In genomic region chr19:19457691-19458090, GRCh38 we compare ENCODE assay signal across 2 cellular contexts.
TF ChIP-seq lines count a peak whose summit lies in the region.

No MANE protein-coding gene starts in this region.

TF ChIP-seq in HepG2, 621 proteins besides CTCF, POLR2A, EP300 and RAD21:
- no peak for TF ChIP-seq HOMEZ (CRISPR knock-in tag; IDR thresholded peaks at IDR 0.05; ENCODE audit: low read depth)
- TF ChIP-seq CEBPB (IDR thresholded peaks at IDR 0.05; ENCODE audit: borderline replicate concordance, low read depth, low read length), result no peak
- TF ChIP-seq SETDB1 (CRISPR knock-in tag; IDR thresholded peaks at IDR 0.05; ENCODE audit: borderline replicate concordance), result no peak
- TF ChIP-seq, protein P1, sequence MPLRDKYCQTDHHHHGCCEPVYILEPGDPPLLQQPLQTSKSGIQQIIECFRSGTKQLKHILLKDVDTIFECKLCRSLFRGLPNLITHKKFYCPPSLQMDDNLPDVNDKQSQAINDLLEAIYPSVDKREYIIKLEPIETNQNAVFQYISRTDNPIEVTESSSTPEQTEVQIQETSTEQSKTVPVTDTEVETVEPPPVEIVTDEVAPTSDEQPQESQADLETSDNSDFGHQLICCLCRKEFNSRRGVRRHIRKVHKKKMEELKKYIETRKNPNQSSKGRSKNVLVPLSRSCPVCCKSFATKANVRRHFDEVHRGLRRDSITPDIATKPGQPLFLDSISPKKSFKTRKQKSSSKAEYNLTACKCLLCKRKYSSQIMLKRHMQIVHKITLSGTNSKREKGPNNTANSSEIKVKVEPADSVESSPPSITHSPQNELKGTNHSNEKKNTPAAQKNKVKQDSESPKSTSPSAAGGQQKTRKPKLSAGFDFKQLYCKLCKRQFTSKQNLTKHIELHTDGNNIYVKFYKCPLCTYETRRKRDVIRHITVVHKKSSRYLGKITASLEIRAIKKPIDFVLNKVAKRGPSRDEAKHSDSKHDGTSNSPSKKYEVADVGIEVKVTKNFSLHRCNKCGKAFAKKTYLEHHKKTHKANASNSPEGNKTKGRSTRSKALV (CRISPR knock-in tag; IDR thresholded peaks at IDR 0.05), result no peak
- no peak for TF ChIP-seq RBM39 (IDR thresholded peaks at IDR 0.05; ENCODE audit: low read depth, low read length, poor library complexity, severe bottlenecking)
- no peak for TF ChIP-seq ZFX (CRISPR knock-in tag; IDR thresholded peaks at IDR 0.05; ENCODE audit: low read depth)
- no peak for TF ChIP-seq EZH2 (conservative IDR thresholded peaks at IDR 0.05; ENCODE audit: low read depth, low read length)
- no peak for TF ChIP-seq REST (IDR thresholded peaks at IDR 0.05; ENCODE audit: borderline replicate concordance in 1 of 2, low read depth in 1 of 2, low read length in 2 of 2)
- no peak for TF ChIP-seq ZNF768 (CRISPR knock-in tag; IDR thresholded peaks at IDR 0.05)
- no peak for TF ChIP-seq RXRB (CRISPR knock-in tag; IDR thresholded peaks at IDR 0.05; ENCODE audit: borderline replicate concordance)
- TF ChIP-seq STAT5B (CRISPR knock-in tag; IDR thresholded peaks at IDR 0.05), result no peak
- TF ChIP-seq, protein P2, sequence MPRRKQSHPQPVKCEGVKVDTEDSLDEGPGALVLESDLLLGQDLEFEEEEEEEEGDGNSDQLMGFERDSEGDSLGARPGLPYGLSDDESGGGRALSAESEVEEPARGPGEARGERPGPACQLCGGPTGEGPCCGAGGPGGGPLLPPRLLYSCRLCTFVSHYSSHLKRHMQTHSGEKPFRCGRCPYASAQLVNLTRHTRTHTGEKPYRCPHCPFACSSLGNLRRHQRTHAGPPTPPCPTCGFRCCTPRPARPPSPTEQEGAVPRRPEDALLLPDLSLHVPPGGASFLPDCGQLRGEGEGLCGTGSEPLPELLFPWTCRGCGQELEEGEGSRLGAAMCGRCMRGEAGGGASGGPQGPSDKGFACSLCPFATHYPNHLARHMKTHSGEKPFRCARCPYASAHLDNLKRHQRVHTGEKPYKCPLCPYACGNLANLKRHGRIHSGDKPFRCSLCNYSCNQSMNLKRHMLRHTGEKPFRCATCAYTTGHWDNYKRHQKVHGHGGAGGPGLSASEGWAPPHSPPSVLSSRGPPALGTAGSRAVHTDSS (CRISPR knock-in tag; conservative IDR thresholded peaks at IDR 0.05), result no peak
- no peak for TF ChIP-seq ZFYVE20 (CRISPR knock-in tag; IDR thresholded peaks at IDR 0.05; ENCODE audit: borderline replicate concordance, low read depth)
- no peak for TF ChIP-seq ZNF547 (CRISPR knock-in tag; IDR thresholded peaks at IDR 0.05)
- no peak for TF ChIP-seq TAF15 (IDR thresholded peaks at IDR 0.05; ENCODE audit: low read depth, low read length, poor library complexity, severe bottlenecking)
- TF ChIP-seq SIX1 (CRISPR knock-in tag; IDR thresholded peaks at IDR 0.05; ENCODE audit: borderline replicate concordance), result no peak
- no peak for TF ChIP-seq PHF5A (CRISPR knock-in tag; IDR thresholded peaks at IDR 0.05; ENCODE audit: low read depth, unreplicated experiment)
- TF ChIP-seq HOXA7 (CRISPR knock-in tag; IDR thresholded peaks at IDR 0.05), result no peak

TF ChIP-seq in SK-N-SH, 30 proteins besides CTCF, POLR2A, EP300 and RAD21:
- no peak for TF ChIP-seq FOXM1 (IDR thresholded peaks at IDR 0.05; ENCODE audit: low read depth)
- TF ChIP-seq POLR2AphosphoS5 (IDR thresholded peaks at IDR 0.05; ENCODE audit: low read depth, low read length), result no peak
- TF ChIP-seq, protein P3, sequence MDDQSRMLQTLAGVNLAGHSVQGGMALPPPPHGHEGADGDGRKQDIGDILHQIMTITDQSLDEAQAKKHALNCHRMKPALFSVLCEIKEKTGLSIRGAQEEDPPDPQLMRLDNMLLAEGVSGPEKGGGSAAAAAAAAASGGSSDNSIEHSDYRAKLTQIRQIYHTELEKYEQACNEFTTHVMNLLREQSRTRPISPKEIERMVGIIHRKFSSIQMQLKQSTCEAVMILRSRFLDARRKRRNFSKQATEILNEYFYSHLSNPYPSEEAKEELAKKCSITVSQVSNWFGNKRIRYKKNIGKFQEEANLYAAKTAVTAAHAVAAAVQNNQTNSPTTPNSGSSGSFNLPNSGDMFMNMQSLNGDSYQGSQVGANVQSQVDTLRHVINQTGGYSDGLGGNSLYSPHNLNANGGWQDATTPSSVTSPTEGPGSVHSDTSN (IDR thresholded peaks at IDR 0.05), result no peak
TF ChIP-seq in SK-N-SH: peak in this region for 0.
